In genomic region chr22:19295733-19296132, GRCh38 we compare ENCODE assay signal across 33 cellular contexts.
"Had no signal": no experiment of that assay in that cellular context is flagged by ENCODE, and none has a peak within 500 bp of the region (broad histone marks: within the 10 kb centered on the region; RNA-seq: fewer than 3 reads in every experiment).

No MANE protein-coding gene starts in this region.

- DNase-seq: activated effector memory CD4-positive, alpha-beta T cell treated with anti-CD3 and anti-CD28 coated beads, Interleukin-2, amount 50 U/mL, for 16 hours; activated effector memory CD4-positive, alpha-beta T cell treated with Interleukin-2 at 50 U/mL for 16 hours; activated gamma-delta T cell; activated gamma-delta T cell treated with Interleukin-2 at 50 U/mL for 16 hours; activated naive CD4-positive, alpha-beta T cell; activated naive CD4-positive, alpha-beta T cell treated with anti-CD3 and anti-CD28 coated beads for 36 hours; activated naive CD4-positive, alpha-beta T cell treated with anti-CD3 and anti-CD28 coated beads, Interleukin-2, amount 10 ng/mL, durations not matched to agents 7 days and 5 days; activated naive CD4-positive, alpha-beta T cell treated with anti-CD3 and anti-CD28 coated beads, Interleukin-2, amount 50 U/mL, for 16 hours; activated naive CD4-positive, alpha-beta T cell treated with Interleukin-2 at 50 U/mL for 16 hours; activated naive CD8-positive, alpha-beta T cell treated with anti-CD3 and anti-CD28 coated beads for 36 hours; activated naive CD8-positive, alpha-beta T cell treated with anti-CD3 and anti-CD28 coated beads, Interleukin-2, amount 10 ng/mL, durations not matched to agents 7 days and 5 days; activated naive CD8-positive, alpha-beta T cell treated with anti-CD3 and anti-CD28 coated beads, Interleukin-2, amount 50 U/mL, for 24 hours; activated T-cell treated with anti-CD3 and anti-CD28 coated beads, Interleukin-2, amount 50 U/mL, for 24 hours; activated T-cell treated with anti-CD3 and anti-CD28 coated beads, Interleukin-2, amount 50 U/mL, for 4 hours; activated T-cell treated with anti-CD3 and anti-CD28 coated beads, Interleukin-2, amount 50 U/mL, for 48 hours; activated T-cell treated with anti-CD3 and anti-CD28 coated beads, Interleukin-2, amount 50 U/mL, for 72 hours; adrenal gland; amniotic stem cell; amygdala; anterior cingulate cortex; aorta; body of pancreas; brain microvascular endothelial cell; caudate nucleus; central memory CD4-positive, alpha-beta T cell; cerebellar nuclear complex had no signal

- ATAC-seq: activated naive CD4-positive, alpha-beta T cell treated with anti-CD3 and anti-CD28 coated beads, Interleukin-2, amount 50 U/mL, for 72 hours; activated naive CD8-positive, alpha-beta T cell treated with anti-CD3 and anti-CD28 coated beads, Interleukin-2, amount 50 U/mL, for 24 hours; activated T-cell treated with anti-CD3 and anti-CD28 coated beads, Interleukin-2, amount 50 U/mL, for 4 hours; activated T-cell treated with anti-CD3 and anti-CD28 coated beads, Interleukin-2, amount 50 U/mL, for 72 hours; activated T-helper 17 cell treated with anti-CD3 and anti-CD28 coated beads, Interleukin-2, amount 50 U/mL, for 72 hours; body of pancreas had no signal

- H3K36me3 ChIP-seq: adrenal gland, ascending aorta, brain microvascular endothelial cell, breast epithelium, cardiac muscle cell had no signal

- H3K9me3 ChIP-seq: adrenal gland, ascending aorta, body of pancreas, breast epithelium had no signal

- FAIRE-seq: astrocyte, bronchial epithelial cell had no signal

- H3K4me1 ChIP-seq: breast epithelium had no signal

- H3K27me3 ChIP-seq: adrenal gland, ascending aorta, body of pancreas, brain microvascular endothelial cell, breast epithelium, cardiac muscle cell had no signal

- H3K27ac ChIP-seq: adrenal gland, ascending aorta, body of pancreas, brain microvascular endothelial cell, breast epithelium, cardiac muscle cell had no signal

- H3K4me3 ChIP-seq: adrenal gland, ascending aorta, body of pancreas, breast epithelium, cardiac muscle cell had no signal
